18 cellular contexts compared by ENCODE assay signal in the genomic region with DNA sequence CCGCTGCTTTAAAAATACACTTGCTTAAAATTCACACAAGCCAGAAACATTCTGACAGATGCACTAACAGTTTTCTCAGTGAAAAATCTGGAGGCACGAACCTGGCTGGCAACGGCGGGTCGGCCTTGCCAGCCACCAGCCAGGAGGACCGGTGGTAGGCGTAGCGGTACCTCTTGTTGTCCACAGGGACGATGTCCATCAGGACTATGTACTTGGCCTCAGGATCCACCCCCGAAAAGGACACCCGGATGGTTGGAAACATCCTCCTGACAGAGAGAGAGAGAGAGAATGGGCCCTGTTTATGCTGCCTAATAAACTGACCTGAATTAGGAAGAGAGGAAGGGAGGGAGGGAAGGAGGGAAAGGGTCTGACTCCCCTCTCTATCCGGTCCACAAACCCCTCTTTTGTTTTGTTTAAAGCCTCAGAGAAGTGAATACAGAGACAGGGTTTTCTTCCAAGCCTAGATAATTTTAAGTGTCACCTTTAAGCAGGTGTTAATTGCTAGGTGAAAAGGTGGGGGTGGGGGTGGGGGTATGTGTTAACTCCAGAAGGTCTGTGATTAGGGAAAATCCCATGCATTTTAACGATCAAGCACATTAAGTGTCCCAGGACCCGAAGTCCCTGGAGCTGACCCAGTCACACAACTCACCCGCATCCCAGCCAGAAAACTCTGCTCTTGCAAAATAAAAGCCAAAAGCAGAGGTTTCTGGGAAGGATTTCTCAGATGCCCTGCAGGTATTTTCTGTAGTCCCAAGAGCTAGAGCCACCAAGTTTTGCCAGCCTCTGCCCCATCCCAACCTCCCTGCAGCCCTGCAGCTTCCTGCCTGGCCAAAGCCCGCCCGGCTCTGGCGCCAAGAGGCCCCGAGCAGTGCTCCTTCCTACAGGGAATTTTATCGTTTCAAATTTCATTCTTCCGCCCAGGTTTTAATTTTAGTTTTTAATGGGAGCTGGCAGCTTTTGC. TPM values are rescaled to one million over a fixed set of nuclear protein-coding genes. Genes with fewer than 3 reads are reported as not detected.
DNase-seq lines count a peak whose midpoint lies in the region; ATAC-seq and TF ChIP-seq lines count a peak whose summit lies in the region.
"Had no signal": no experiment of that assay in that cellular context is flagged by ENCODE, and none has a peak within 500 bp of the region (broad histone marks: within the 10 kb centered on the region; RNA-seq: fewer than 3 reads in every experiment).

No MANE protein-coding gene starts in this region.

- DNase-seq in Daoy (ENCODE audit: low read depth) (peak; percentile 55), M059J (ENCODE audit: low read depth) (peak; percentile 49), fibroblast of villous mesenchyme (ENCODE audit: low read depth) (no peak), left kidney (ENCODE audit: low read depth, low spot score) (peak; percentile 27)
- DNase-seq in stimulated activated naive CD4-positive, alpha-beta T cell (lab: John Stamatoyannopoulos, UW): no peak
- DNase-seq: activated CD4-positive, alpha-beta memory T cell treated with anti-CD3 and anti-CD28 coated beads for 36 hours; activated naive CD8-positive, alpha-beta T cell treated with anti-CD3 and anti-CD28 coated beads for 36 hours; activated T-cell treated with anti-CD3 and anti-CD28 coated beads, Interleukin-2, amount 50 U/mL, for 48 hours; brain microvascular endothelial cell; MG63; NCI-H2029 treated with DMSO at 0.1 percent for 48 hours; NCI-H524 treated with DMSO at 0.1 percent for 48 hours; T-helper 1 cell had no signal

- ATAC-seq in HG02884 (IDR thresholded peaks at IDR 0.05; ENCODE audit: unreplicated experiment) (no peak), GM21717 (IDR thresholded peaks at IDR 0.05; ENCODE audit: unreplicated experiment) (no peak), GM18858 (IDR thresholded peaks at IDR 0.05; ENCODE audit: unreplicated experiment) (no peak)

- peak overlapping the region; percentile 52 for H3K4me3 ChIP-seq in fibroblast of villous mesenchyme (ENCODE audit: low read depth, low read length)
- H3K4me3 ChIP-seq: MG63 had no signal

- no peak for TF ChIP-seq CTCF in fibroblast of villous mesenchyme (IDR thresholded peaks at IDR 0.05; ENCODE audit: insufficient read depth, low read depth, low read length)

RNA-seq across cellular contexts. Expression of a gene that starts 5.0 kb away (rescaled TPM):
- 1.9 and 7.6 TPM in 2 replicates for total RNA-seq in Daoy (2014; rRNA removed; shearing (Covaris generic))
- total RNA-seq in M059J (2014; rRNA removed; shearing (Covaris generic)): 2.1 and 4.3 TPM in 2 replicates
- 1.3 and 2.6 TPM in 2 replicates for total RNA-seq in fibroblast of villous mesenchyme
- total RNA-seq: G401, lung microvascular endothelial cell had no signal

Comparison
In these comparisons a context has a peak if more than half of its experiments do, and no peak if none do; other contexts are left out.
1. DNase-seq: peak in Daoy (single experiment), M059J (single experiment) and left kidney (single experiment); none in fibroblast of villous mesenchyme (single experiment) and stimulated activated naive CD4-positive, alpha-beta T cell (0 of 6).